ENCODE assay signal across 14 cellular contexts in the genomic region with DNA sequence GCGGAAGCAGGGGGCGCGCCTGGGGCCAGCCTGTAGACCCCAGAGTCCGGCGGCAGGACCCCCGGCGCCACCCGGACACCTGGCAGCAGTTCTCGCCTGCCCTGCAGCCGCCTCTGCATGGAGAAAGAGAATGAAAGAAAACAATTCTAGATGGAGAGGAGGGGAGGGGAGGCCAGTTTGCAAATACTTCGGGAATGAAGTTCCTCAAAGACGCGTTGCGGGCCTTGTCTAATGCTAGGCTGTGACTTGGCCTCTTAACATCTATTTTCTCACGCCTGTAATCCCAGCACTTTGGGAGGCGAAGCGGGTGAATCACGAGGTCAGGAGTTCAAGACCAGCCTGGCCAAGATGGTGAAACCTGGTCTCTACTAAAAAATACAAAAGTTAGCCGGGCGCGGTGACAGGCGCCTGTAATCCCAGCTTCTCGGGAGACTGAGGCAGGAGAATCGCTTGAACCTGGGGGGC. TPM values are rescaled to one million over a fixed set of nuclear protein-coding genes. Genes with fewer than 3 reads are reported as not detected.
DNase-seq lines count a peak whose midpoint lies in the region; ATAC-seq and TF ChIP-seq lines count a peak whose summit lies in the region.
"Had no signal": no experiment of that assay in that cellular context is flagged by ENCODE, and none has a peak within 500 bp of the region (broad histone marks: within the 10 kb centered on the region; RNA-seq: fewer than 3 reads in every experiment).

No MANE protein-coding gene starts in this region.

- peaks cover 68% of the 10 kb centered on the region for H3K27me3 Mint-ChIP-seq in mesothelial cell of epicardium (ENCODE audit: low read depth)

- no peaks in the 10 kb centered on the region for H3K9me3 Mint-ChIP-seq in mesothelial cell of epicardium
- H3K9me3 Mint-ChIP-seq: natural killer cell had no signal

- ATAC-seq in left cardiac atrium (no peak), GM18520 (IDR thresholded peaks at IDR 0.05; ENCODE audit: unreplicated experiment) (no peak)
- ATAC-seq: natural killer cell had no signal

- H3K4me1 Mint-ChIP-seq in mesothelial cell of epicardium = peaks cover 71% of the 10 kb centered on the region

- intact Hi-C loops in left cardiac atrium (cut with DNase I) = no loop called here

- WGBS in urinary bladder = 3% methylated on average over 24 of the region's 24 CpGs

- H3K27ac Mint-ChIP-seq in mesothelial cell of epicardium = peak overlapping the region; percentile 54
- H3K27ac Mint-ChIP-seq: IgD-negative memory B cell, natural killer cell had no signal

- H3K27ac ChIP-seq in cardiac muscle cell (no peak overlapping the region), coronary artery (no peak overlapping the region), urinary bladder (ENCODE audit: low read depth) (no peak overlapping the region)

- TF ChIP-seq CTCF in cardiac muscle cell (IDR thresholded peaks at IDR 0.05; ENCODE audit: low read depth, low read length) (no peak), coronary artery (IDR thresholded peaks at IDR 0.05) (no peak), mesothelial cell of epicardium (IDR thresholded peaks at IDR 0.05; ENCODE audit: unreplicated experiment) (no peak)

- H3K9me3 ChIP-seq in cardiac muscle cell (ENCODE audit: low read depth) = no peaks in the 10 kb centered on the region

- peaks cover 92% of the 10 kb centered on the region for H3K27me3 ChIP-seq in cardiac muscle cell

- H3K4me1 ChIP-seq in cardiac muscle cell (ENCODE audit: low read depth) (peaks cover 15% of the 10 kb centered on the region), urinary bladder (ENCODE audit: insufficient read depth) (no peaks in the 10 kb centered on the region)

- peak in 1 of 2 donors; percentile 14 for DNase-seq in cardiac muscle cell (ENCODE audit: low read depth in 1 of 2, low spot score in 1 of 2)
- no peak for DNase-seq in left cardiac atrium
- no peak for DNase-seq in coronary artery (ENCODE audit: low spot score)
- DNase-seq in mesothelial cell of epicardium (ENCODE audit: low spot score in 2 of 2, unreplicated experiment in 2 of 2) = no peak
- no peak for DNase-seq in HT-29 (ENCODE audit: low spot score)
- DNase-seq in AML-193 (lab: John Stamatoyannopoulos, UW) = no peak
- DNase-seq: central memory CD4-positive, alpha-beta T cell; natural killer cell had no signal

- H3K4me3 ChIP-seq in cardiac muscle cell = peak overlapping the region; percentile 32
- peak overlapping the region; percentile 60 for H3K4me3 ChIP-seq in coronary artery
- H3K4me3 ChIP-seq in urinary bladder (ENCODE audit: low read depth, low read length) = peak overlapping the region; percentile 34

- H3K36me3 ChIP-seq in cardiac muscle cell (no peaks in the 10 kb centered on the region), urinary bladder (ENCODE audit: insufficient read depth) (no peaks in the 10 kb centered on the region)

- peak overlapping the region; percentile 79 for H3K4me3 Mint-ChIP-seq in mesothelial cell of epicardium
- H3K4me3 Mint-ChIP-seq: natural killer cell had no signal

- no peaks in the 10 kb centered on the region for H3K36me3 Mint-ChIP-seq in mesothelial cell of epicardium
- H3K36me3 Mint-ChIP-seq: IgD-negative memory B cell, natural killer cell had no signal

RNA-seq across cellular contexts. Expression of a gene that starts 2.1 kb away (rescaled TPM):
- total RNA-seq in cardiac muscle cell (0.11 and 0.36 TPM in 2 replicates), left cardiac atrium (not detected), mesothelial cell of epicardium (59.8 to 73.5 TPM (median 69.9 TPM) in 3 replicates), urinary bladder (0.53 TPM)
- polyA plus RNA-seq in cardiac muscle cell (0.32 and 0.59 TPM in 2 replicates), urinary bladder (not detected)
- total RNA-seq in HT-29 (2014; rRNA removed; shearing (Covaris generic)) = 5.5 and 6.9 TPM in 2 replicates
- total RNA-seq: H4, natural killer cell, SK-MEL-5, subcutaneous adipose tissue had no signal
- polyA plus RNA-seq: IgD-negative memory B cell had no signal
